In the genomic region with DNA sequence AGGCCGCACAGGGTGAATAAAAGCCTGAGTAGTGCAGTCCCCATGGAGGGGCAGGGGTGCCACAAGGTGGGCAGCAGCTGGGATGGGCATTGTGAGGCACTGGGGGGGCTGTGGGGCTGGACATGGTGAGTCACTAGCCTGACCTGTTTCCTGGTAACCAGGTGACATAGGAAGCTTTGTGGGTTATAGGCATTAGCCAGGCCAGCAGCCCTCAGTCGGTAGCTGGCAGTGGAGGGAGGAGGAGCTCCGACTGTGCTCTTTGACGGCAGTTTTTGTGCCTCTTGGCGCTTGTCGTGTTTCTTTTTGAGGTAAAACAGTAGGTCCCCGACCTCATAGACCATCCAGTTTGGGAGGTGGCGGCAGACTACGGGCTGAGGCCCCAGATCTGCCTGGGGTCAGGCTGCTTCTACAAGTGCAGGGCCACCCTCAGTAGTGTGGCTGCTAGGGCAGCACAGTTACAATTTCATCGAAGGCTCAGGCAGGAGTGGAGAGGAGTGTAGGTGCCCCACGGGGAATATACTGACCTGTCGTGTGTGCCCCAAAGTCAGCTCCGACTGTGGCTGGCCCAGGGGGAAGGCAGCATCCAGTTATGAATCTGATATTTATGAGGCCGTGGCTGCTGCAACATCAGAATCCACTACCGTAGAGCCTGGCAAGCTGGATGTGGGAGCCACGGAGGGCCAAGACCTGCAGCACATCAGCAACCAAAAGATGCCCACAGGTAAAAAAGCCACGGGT, we compare ENCODE assay signal across 14 cellular contexts.
"Had no signal": no experiment of that assay in that cellular context is flagged by ENCODE, and none has a peak within 500 bp of the region (broad histone marks: within the 10 kb centered on the region; RNA-seq: fewer than 3 reads in every experiment).

No MANE protein-coding gene starts in this region.

- DNase-seq: effector CD4-positive, alpha-beta T cell; foreskin melanocyte; head of caudate nucleus; natural killer cell; occipital lobe; psoas muscle; retina; spleen; stimulated activated CD4-positive, alpha-beta T cell treated with anti-CD3 and anti-CD28 coated beads, Interleukin-15, amount 100 ng/mL, for 24 hours; stimulated activated CD4-positive, alpha-beta T cell treated with anti-CD3 and anti-CD28 coated beads, Interleukin-1b, Interleukin-23, amount 100 ng/mL, for 48 hours; stimulated activated CD4-positive, alpha-beta T cell treated with anti-CD3 and anti-CD28 coated beads, Interleukin-4, amount 100 ng/mL, for 24 hours; tibial artery had no signal

- ATAC-seq: psoas muscle; sciatic nerve; stimulated activated memory B cell treated with anti-CD40 and anti-IgM and Interleukin-4, amounts not matched to agents 10 μg/mL and 1 μg/mL and 100 μg/mL, for 72 hours had no signal
